Comparison of ENCODE assay signal across 1 cellular context in the genomic region with DNA sequence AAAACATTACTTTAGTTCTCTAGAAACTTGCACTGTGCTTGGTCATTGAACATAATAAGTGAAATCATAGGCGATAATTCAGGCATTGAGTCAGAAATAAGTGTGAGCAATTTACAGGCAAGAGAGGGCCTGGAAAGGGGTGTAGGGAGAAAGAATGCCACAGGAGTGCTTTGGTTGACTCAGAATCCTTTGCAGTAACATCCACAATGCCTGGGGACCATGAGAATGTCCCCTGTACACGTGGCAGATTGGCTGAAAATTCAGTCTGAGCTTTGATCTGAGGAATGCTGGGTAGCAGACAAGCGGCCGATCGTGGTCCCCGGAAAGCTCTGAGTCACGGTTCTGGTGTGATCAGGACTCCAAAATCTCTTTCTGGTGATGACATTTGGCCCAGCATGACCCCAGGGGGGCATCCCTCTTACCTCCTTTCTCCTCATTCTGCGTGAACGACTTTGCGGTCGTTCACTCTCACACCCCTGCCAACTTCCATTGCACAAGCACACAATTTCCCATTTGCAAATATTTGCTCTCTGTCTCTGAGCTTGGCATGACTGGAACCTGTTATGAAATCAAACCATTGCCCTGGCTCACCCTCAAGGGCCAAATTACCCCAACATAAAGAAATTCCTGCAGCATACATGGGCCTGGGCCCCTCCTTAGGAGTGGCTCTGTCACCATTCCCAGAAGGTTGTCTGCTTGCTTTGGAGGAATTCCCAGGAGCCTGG.
TF ChIP-seq lines count a peak whose summit lies in the region.

No MANE protein-coding gene starts in this region.

TF ChIP-seq in HepG2, 621 proteins besides CTCF, POLR2A, EP300 and RAD21 (continued from another document and continues in another):
- TF ChIP-seq JUND (CRISPR knock-in tag; IDR thresholded peaks at IDR 0.05) (peak; percentile 78), CHD2 (IDR thresholded peaks at IDR 0.05; ENCODE audit: low read depth, low read length) (peak; percentile 12; the same call in 1 of the 2 replicates), ZNF501 (CRISPR knock-in tag; IDR thresholded peaks at IDR 0.05) (no peak; the same call in 1 of the 2 replicates), HDAC2 (CRISPR knock-in tag; IDR thresholded peaks at IDR 0.05) (peak; percentile 90), ZFP41 (CRISPR knock-in tag; IDR thresholded peaks at IDR 0.05; ENCODE audit: borderline replicate concordance) (0 out of 2 replicates have a peak, but pooled peaks have one; percentile 37), NBN (conservative IDR thresholded peaks at IDR 0.05) (no peak), EHMT2 (IDR thresholded peaks at IDR 0.05; ENCODE audit: borderline replicate concordance, low read depth, low read length) (peak; percentile 75; the same call in 1 of the 2 replicates), SIX1 (CRISPR knock-in tag; IDR thresholded peaks at IDR 0.05; ENCODE audit: borderline replicate concordance) (peak; percentile 71), ZBTB20 (CRISPR knock-in tag; IDR thresholded peaks at IDR 0.05; ENCODE audit: borderline replicate concordance, low read depth) (peak; percentile 55; the same call in 1 of the 2 replicates), SAP130 (CRISPR knock-in tag; IDR thresholded peaks at IDR 0.05; ENCODE audit: low read depth) (peak; percentile 83), ZNF547 (CRISPR knock-in tag; IDR thresholded peaks at IDR 0.05) (no peak), NR2F1 (CRISPR knock-in tag; IDR thresholded peaks at IDR 0.05) (peak; percentile 88), ZNF619 (CRISPR knock-in tag; IDR thresholded peaks at IDR 0.05) (no peak; the same call in 1 of the 2 replicates), ZNF781 (CRISPR knock-in tag; IDR thresholded peaks at IDR 0.05; ENCODE audit: borderline replicate concordance, not compliant biosample characterization) (no peak), PITX1 (CRISPR knock-in tag; IDR thresholded peaks at IDR 0.05) (0 out of 2 replicates have a peak, but pooled peaks have one; percentile 41), ZBTB7B (CRISPR knock-in tag; IDR thresholded peaks at IDR 0.05) (peak; percentile 87), MED8 (CRISPR knock-in tag; IDR thresholded peaks at IDR 0.05; ENCODE audit: insufficient replicate concordance) (peak; percentile 69), MTA1 (CRISPR knock-in tag; IDR thresholded peaks at IDR 0.05; ENCODE audit: borderline replicate concordance) (peak; percentile 87), TRIM24 (CRISPR knock-in tag; IDR thresholded peaks at IDR 0.05) (peak; percentile 81; the same call in 1 of the 2 replicates), XRCC5 (optimal IDR thresholded peaks at IDR 0.05; ENCODE audit: low read length) (peak; percentile 73), TARDBP (CRISPR knock-in tag; IDR thresholded peaks at IDR 0.05) (no peak; the same call in none of the 2 replicates), ZNF713 (CRISPR knock-in tag; IDR thresholded peaks at IDR 0.05) (no peak), MED13 (CRISPR knock-in tag; IDR thresholded peaks at IDR 0.05) (peak; percentile 88; the same call in 1 of the 2 replicates), SATB2 (CRISPR knock-in tag; IDR thresholded peaks at IDR 0.05) (peak; percentile 80; the same call in 1 of the 2 replicates), MXD4 (CRISPR knock-in tag; IDR thresholded peaks at IDR 0.05) (peak; percentile 50), HOXD1 (CRISPR knock-in tag; IDR thresholded peaks at IDR 0.05) (peak; percentile 95), TBL1XR1 (IDR thresholded peaks at IDR 0.05; ENCODE audit: borderline replicate concordance, low read length, partially characterized antibody) (peak; percentile 99), ZNF761 (CRISPR knock-in tag; conservative IDR thresholded peaks at IDR 0.05) (peak; percentile 75; the same call in 1 of the 2 replicates)
- TF ChIP-seq, protein P1, sequence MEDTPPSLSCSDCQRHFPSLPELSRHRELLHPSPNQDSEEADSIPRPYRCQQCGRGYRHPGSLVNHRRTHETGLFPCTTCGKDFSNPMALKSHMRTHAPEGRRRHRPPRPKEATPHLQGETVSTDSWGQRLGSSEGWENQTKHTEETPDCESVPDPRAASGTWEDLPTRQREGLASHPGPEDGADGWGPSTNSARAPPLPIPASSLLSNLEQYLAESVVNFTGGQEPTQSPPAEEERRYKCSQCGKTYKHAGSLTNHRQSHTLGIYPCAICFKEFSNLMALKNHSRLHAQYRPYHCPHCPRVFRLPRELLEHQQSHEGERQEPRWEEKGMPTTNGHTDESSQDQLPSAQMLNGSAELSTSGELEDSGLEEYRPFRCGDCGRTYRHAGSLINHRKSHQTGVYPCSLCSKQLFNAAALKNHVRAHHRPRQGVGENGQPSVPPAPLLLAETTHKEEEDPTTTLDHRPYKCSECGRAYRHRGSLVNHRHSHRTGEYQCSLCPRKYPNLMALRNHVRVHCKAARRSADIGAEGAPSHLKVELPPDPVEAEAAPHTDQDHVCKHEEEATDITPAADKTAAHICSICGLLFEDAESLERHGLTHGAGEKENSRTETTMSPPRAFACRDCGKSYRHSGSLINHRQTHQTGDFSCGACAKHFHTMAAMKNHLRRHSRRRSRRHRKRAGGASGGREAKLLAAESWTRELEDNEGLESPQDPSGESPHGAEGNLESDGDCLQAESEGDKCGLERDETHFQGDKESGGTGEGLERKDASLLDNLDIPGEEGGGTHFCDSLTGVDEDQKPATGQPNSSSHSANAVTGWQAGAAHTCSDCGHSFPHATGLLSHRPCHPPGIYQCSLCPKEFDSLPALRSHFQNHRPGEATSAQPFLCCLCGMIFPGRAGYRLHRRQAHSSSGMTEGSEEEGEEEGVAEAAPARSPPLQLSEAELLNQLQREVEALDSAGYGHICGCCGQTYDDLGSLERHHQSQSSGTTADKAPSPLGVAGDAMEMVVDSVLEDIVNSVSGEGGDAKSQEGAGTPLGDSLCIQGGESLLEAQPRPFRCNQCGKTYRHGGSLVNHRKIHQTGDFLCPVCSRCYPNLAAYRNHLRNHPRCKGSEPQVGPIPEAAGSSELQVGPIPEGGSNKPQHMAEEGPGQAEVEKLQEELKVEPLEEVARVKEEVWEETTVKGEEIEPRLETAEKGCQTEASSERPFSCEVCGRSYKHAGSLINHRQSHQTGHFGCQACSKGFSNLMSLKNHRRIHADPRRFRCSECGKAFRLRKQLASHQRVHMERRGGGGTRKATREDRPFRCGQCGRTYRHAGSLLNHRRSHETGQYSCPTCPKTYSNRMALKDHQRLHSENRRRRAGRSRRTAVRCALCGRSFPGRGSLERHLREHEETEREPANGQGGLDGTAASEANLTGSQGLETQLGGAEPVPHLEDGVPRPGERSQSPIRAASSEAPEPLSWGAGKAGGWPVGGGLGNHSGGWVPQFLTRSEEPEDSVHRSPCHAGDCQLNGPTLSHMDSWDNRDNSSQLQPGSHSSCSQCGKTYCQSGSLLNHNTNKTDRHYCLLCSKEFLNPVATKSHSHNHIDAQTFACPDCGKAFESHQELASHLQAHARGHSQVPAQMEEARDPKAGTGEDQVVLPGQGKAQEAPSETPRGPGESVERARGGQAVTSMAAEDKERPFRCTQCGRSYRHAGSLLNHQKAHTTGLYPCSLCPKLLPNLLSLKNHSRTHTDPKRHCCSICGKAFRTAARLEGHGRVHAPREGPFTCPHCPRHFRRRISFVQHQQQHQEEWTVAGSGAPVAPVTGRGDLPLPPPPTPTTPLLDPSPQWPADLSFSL (CRISPR knock-in tag; IDR thresholded peaks at IDR 0.05), result peak; percentile 76; the same call in 1 of the 2 replicates
- TF ChIP-seq, protein P2, sequence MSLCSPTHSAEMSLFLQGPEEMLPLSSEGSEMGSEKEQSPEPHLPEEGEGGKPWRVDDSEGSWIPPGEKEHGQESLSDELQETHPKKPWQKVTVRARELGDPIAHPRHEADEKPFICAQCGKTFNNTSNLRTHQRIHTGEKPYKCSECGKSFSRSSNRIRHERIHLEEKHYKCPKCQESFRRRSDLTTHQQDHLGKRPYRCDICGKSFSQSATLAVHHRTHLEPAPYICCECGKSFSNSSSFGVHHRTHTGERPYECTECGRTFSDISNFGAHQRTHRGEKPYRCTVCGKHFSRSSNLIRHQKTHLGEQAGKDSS (CRISPR knock-in tag; IDR thresholded peaks at IDR 0.05; ENCODE audit: borderline replicate concordance, low read depth), result no peak
- TF ChIP-seq, protein P3, sequence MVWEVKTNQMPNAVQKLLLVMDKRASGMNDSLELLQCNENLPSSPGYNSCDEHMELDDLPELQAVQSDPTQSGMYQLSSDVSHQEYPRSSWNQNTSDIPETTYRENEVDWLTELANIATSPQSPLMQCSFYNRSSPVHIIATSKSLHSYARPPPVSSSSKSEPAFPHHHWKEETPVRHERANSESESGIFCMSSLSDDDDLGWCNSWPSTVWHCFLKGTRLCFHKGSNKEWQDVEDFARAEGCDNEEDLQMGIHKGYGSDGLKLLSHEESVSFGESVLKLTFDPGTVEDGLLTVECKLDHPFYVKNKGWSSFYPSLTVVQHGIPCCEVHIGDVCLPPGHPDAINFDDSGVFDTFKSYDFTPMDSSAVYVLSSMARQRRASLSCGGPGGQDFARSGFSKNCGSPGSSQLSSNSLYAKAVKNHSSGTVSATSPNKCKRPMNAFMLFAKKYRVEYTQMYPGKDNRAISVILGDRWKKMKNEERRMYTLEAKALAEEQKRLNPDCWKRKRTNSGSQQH (CRISPR knock-in tag; IDR thresholded peaks at IDR 0.05; ENCODE audit: low read depth), result peak; percentile 54
- TF ChIP-seq, protein P4, sequence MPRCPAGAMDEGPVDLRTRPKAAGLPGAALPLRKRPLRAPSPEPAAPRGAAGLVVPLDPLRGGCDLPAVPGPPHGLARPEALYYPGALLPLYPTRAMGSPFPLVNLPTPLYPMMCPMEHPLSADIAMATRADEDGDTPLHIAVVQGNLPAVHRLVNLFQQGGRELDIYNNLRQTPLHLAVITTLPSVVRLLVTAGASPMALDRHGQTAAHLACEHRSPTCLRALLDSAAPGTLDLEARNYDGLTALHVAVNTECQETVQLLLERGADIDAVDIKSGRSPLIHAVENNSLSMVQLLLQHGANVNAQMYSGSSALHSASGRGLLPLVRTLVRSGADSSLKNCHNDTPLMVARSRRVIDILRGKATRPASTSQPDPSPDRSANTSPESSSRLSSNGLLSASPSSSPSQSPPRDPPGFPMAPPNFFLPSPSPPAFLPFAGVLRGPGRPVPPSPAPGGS (CRISPR knock-in tag; IDR thresholded peaks at IDR 0.05), result no peak
- TF ChIP-seq, protein P5, sequence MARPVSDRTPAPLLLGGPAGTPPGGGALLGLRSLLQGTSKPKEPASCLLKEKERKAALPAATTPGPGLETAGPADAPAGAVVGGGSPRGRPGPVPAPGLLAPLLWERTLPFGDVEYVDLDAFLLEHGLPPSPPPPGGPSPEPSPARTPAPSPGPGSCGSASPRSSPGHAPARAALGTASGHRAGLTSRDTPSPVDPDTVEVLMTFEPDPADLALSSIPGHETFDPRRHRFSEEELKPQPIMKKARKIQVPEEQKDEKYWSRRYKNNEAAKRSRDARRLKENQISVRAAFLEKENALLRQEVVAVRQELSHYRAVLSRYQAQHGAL (CRISPR knock-in tag; IDR thresholded peaks at IDR 0.05; ENCODE audit: not compliant biosample characterization), result peak; percentile 84
- TF ChIP-seq, protein P6, sequence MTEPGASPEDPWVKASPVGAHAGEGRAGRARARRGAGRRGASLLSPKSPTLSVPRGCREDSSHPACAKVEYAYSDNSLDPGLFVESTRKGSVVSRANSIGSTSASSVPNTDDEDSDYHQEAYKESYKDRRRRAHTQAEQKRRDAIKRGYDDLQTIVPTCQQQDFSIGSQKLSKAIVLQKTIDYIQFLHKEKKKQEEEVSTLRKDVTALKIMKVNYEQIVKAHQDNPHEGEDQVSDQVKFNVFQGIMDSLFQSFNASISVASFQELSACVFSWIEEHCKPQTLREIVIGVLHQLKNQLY (CRISPR knock-in tag; IDR thresholded peaks at IDR 0.05), result peak; percentile 87
- TF ChIP-seq, protein P7, sequence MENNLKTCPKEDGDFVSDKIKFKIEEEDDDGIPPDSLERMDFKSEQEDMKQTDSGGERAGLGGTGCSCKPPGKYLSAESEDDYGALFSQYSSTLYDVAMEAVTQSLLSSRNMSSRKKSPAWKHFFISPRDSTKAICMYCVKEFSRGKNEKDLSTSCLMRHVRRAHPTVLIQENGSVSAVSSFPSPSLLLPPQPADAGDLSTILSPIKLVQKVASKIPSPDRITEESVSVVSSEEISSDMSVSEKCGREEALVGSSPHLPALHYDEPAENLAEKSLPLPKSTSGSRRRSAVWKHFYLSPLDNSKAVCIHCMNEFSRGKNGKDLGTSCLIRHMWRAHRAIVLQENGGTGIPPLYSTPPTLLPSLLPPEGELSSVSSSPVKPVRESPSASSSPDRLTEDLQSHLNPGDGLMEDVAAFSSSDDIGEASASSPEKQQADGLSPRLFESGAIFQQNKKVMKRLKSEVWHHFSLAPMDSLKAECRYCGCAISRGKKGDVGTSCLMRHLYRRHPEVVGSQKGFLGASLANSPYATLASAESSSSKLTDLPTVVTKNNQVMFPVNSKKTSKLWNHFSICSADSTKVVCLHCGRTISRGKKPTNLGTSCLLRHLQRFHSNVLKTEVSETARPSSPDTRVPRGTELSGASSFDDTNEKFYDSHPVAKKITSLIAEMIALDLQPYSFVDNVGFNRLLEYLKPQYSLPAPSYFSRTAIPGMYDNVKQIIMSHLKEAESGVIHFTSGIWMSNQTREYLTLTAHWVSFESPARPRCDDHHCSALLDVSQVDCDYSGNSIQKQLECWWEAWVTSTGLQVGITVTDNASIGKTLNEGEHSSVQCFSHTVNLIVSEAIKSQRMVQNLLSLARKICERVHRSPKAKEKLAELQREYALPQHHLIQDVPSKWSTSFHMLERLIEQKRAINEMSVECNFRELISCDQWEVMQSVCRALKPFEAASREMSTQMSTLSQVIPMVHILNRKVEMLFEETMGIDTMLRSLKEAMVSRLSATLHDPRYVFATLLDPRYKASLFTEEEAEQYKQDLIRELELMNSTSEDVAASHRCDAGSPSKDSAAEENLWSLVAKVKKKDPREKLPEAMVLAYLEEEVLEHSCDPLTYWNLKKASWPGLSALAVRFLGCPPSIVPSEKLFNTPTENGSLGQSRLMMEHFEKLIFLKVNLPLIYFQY (CRISPR knock-in tag; IDR thresholded peaks at IDR 0.05; ENCODE audit: borderline replicate concordance), result 0 out of 2 replicates have a peak, but pooled peaks have one; percentile 73
- TF ChIP-seq, protein P8, sequence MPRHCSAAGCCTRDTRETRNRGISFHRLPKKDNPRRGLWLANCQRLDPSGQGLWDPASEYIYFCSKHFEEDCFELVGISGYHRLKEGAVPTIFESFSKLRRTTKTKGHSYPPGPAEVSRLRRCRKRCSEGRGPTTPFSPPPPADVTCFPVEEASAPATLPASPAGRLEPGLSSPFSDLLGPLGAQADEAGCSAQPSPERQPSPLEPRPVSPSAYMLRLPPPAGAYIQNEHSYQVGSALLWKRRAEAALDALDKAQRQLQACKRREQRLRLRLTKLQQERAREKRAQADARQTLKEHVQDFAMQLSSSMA (CRISPR knock-in tag; IDR thresholded peaks at IDR 0.05), result 0 out of 2 replicates have a peak, but pooled peaks have one; percentile 27
- TF ChIP-seq, protein P9, sequence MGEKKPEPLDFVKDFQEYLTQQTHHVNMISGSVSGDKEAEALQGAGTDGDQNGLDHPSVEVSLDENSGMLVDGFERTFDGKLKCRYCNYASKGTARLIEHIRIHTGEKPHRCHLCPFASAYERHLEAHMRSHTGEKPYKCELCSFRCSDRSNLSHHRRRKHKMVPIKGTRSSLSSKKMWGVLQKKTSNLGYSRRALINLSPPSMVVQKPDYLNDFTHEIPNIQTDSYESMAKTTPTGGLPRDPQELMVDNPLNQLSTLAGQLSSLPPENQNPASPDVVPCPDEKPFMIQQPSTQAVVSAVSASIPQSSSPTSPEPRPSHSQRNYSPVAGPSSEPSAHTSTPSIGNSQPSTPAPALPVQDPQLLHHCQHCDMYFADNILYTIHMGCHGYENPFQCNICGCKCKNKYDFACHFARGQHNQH (CRISPR knock-in tag; IDR thresholded peaks at IDR 0.05), result peak; percentile 90
